Comparison of ENCODE assay signal across 23 cellular contexts in the genomic region with DNA sequence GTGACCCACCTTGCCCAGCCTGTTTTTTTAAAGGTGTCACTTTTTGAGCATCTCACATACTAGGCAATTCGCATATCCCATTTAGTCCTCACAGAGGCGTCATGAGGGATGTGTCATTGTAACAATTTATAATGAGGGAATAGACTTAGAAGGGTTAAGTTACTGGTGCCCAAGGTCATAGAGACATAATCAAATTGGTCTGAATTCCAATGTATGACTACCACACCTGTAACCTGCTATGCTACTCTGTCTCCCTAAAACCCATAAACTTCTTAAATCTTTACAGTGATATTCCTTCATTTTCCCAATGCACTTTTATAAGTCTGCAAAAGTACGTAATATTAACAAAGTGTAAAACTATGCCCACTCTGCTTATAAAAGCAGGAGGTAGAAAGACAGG.
"Had no signal": no experiment of that assay in that cellular context is flagged by ENCODE, and none has a peak within 500 bp of the region (broad histone marks: within the 10 kb centered on the region; RNA-seq: fewer than 3 reads in every experiment).

No MANE protein-coding gene starts in this region.

- ATAC-seq: activated naive CD4-positive, alpha-beta T cell treated with anti-CD3 and anti-CD28 coated beads, Interleukin-2, amount 50 U/mL, for 72 hours; gastroesophageal sphincter; left cardiac atrium; naive thymus-derived CD8-positive, alpha-beta T cell; right cardiac atrium; stimulated activated memory B cell treated with anti-CD40 and anti-IgM and Interleukin-4, amounts not matched to agents 10 μg/mL and 1 μg/mL and 100 μg/mL, for 72 hours; T-cell had no signal

- H3K9me3 ChIP-seq: esophagus muscularis mucosa, gastroesophageal sphincter, prostate gland, stomach, suprapubic skin, transverse colon had no signal

- FAIRE-seq: endothelial cell of umbilical vein had no signal

- H3K4me3 Mint-ChIP-seq: stimulated activated memory B cell treated with anti-CD40 and anti-IgM and Interleukin-4, amounts not matched to agents 10 μg/mL and 1 μg/mL and 100 μg/mL, for 72 hours; T-cell; T-helper 2 cell treated with Interferon-gamma antibody and Interleukin-4, amounts not matched to agents 5 μg/mL and 100 μg/mL, for 36 hours had no signal

- H3K27ac Mint-ChIP-seq: stimulated activated memory B cell treated with anti-CD40 and anti-IgM and Interleukin-4, amounts not matched to agents 10 μg/mL and 1 μg/mL and 100 μg/mL, for 72 hours; T-cell; T-helper 2 cell treated with Interferon-gamma antibody and Interleukin-4, amounts not matched to agents 5 μg/mL and 100 μg/mL, for 36 hours had no signal

- DNase-seq: activated T-cell treated with anti-CD3 and anti-CD28 coated beads, Interleukin-2, amount 50 U/mL, for 1 hour; aorta; brain microvascular endothelial cell; central memory CD4-positive, alpha-beta T cell; dermis blood vessel endothelial cell; effector memory CD4-positive, alpha-beta T cell; hypothalamus; left cardiac atrium; naive thymus-derived CD8-positive, alpha-beta T cell; right cardiac atrium; stimulated activated CD4-positive, alpha-beta T cell treated with anti-CD3 and anti-CD28 coated beads, Interleukin-1b, Interleukin-23, amount 100 ng/mL, for 48 hours; stomach; T-cell; transverse colon had no signal

- H3K36me3 ChIP-seq: brain microvascular endothelial cell, esophagus muscularis mucosa, gastroesophageal sphincter, prostate gland, stomach, suprapubic skin, transverse colon had no signal

- H3K27me3 ChIP-seq: brain microvascular endothelial cell, esophagus muscularis mucosa, gastroesophageal sphincter, stomach, suprapubic skin, transverse colon had no signal

- H3K4me3 ChIP-seq: esophagus muscularis mucosa, gastroesophageal sphincter, prostate gland, SK-N-MC, stomach, suprapubic skin, transverse colon had no signal

- H3K27me3 Mint-ChIP-seq: naive thymus-derived CD8-positive, alpha-beta T cell; stimulated activated memory B cell treated with anti-CD40 and anti-IgM and Interleukin-4, amounts not matched to agents 10 μg/mL and 1 μg/mL and 100 μg/mL, for 72 hours; T-cell had no signal

- H3K36me3 Mint-ChIP-seq: T-cell had no signal

- H3K27ac ChIP-seq: brain microvascular endothelial cell, esophagus muscularis mucosa, gastroesophageal sphincter, prostate gland, SK-N-MC, stomach, suprapubic skin, transverse colon had no signal

- H3K9me3 Mint-ChIP-seq: naive thymus-derived CD8-positive, alpha-beta T cell; stimulated activated memory B cell treated with anti-CD40 and anti-IgM and Interleukin-4, amounts not matched to agents 10 μg/mL and 1 μg/mL and 100 μg/mL, for 72 hours; T-cell had no signal
